Comparison of ENCODE assay signal across 14 cellular contexts in the genomic region with DNA sequence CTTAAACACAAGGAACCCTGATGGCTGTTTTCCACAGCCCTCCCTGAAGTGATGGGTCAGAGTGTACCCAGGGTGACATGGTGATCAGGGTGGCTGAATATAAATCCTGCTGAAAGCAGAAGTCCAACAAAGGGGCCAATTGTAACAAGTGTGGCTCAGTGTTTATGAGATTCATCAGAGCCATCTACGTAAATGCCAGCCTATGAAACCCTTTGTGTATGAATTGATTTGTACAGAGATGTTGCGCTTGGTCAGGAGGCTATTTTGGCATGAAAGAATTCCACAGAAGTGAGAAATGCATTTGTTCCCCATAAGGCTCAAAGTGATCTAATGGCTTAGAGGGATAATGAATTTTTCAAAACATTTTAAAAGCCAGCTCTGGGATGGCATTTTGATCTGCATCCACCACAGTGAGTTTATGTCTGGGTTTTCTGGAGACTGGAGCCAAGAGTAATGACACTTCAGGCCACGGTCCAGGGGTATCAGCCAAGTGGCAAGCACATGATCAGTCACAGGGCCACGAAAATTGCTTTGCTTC. TPM values are rescaled to one million over a fixed set of nuclear protein-coding genes. Genes with fewer than 3 reads are reported as not detected.
DNase-seq lines count a peak whose midpoint lies in the region; ATAC-seq and TF ChIP-seq lines count a peak whose summit lies in the region.
"Had no signal": no experiment of that assay in that cellular context is flagged by ENCODE, and none has a peak within 500 bp of the region (broad histone marks: within the 10 kb centered on the region; RNA-seq: fewer than 3 reads in every experiment).

No MANE protein-coding gene starts in this region.

- POLR2A ChIA-PET in CD8-positive, alpha-beta T cell (lab: Charles Lee), result no interaction called here

- H3K4me3 ChIP-seq in CD8-positive, alpha-beta T cell (ENCODE audit: low read depth, low read length), result no peak overlapping the region
- H3K4me3 ChIP-seq in right lobe of liver, result no peak overlapping the region

- no peak for TF ChIP-seq CTCF in CD8-positive, alpha-beta T cell (IDR thresholded peaks at IDR 0.05)
- no peak for TF ChIP-seq CTCF in right lobe of liver (IDR thresholded peaks at IDR 0.05)

- H3K36me3 Mint-ChIP-seq in CD8-positive, alpha-beta T cell, result no peaks in the 10 kb centered on the region

- ATAC-seq in sciatic nerve (peak; percentile 56), right lobe of liver (no peak)
- ATAC-seq in CD8-positive, alpha-beta T cell, result no peak
- ATAC-seq: activated CD4-positive, alpha-beta T cell treated with anti-CD3 and anti-CD28 coated beads for 36 hours had no signal

- in situ Hi-C loops in KBM-7 (cut with MboI; ENCODE audit: low pct_unique_long_range_greater_than_20kb, low sequenced_read_pairs), result no loop called here

- 50% methylated on average over 3 of the region's 4 CpGs for WGBS in right lobe of liver (ENCODE audit: insufficient coverage, low coverage, low lambda C conversion rate, missing lambda C conversion rate)

- intact Hi-C loops in sciatic nerve (cut with DNase I), result no loop called here
- intact Hi-C loops in CD8-positive, alpha-beta T cell (cut with DNase I, micrococcal nuclease), result no loop called here
- intact Hi-C loops in right lobe of liver (cut with DNase I), result no loop called here

- no peaks in the 10 kb centered on the region for H3K4me1 Mint-ChIP-seq in CD8-positive, alpha-beta T cell (ENCODE audit: low read depth)
- H3K4me1 Mint-ChIP-seq: activated CD4-positive, alpha-beta T cell treated with anti-CD3 and anti-CD28 coated beads for 36 hours had no signal

- no peak overlapping the region for H3K27ac Mint-ChIP-seq in CD8-positive, alpha-beta T cell
- H3K27ac Mint-ChIP-seq: activated CD4-positive, alpha-beta T cell treated with anti-CD3 and anti-CD28 coated beads for 36 hours; dendritic cell treated with granulocyte-macrophage colony-stimulating factor and Interleukin-4, amounts not matched to agents 40 ng/mL and 50 ng/mL, for 4 days; T-helper 1 cell treated with Interleukin-12 subunit alpha and Interleukin-12 subunit beta and Interleukin-4 antibody, amounts not matched to agents 30 μg/mL and 1 μg/mL, for 36 hours had no signal

- H3K9me3 ChIP-seq in CD8-positive, alpha-beta T cell (ENCODE audit: low read length), result no peaks in the 10 kb centered on the region
- no peaks in the 10 kb centered on the region for H3K9me3 ChIP-seq in right lobe of liver

- H3K9me3 Mint-ChIP-seq in CD8-positive, alpha-beta T cell, result no peaks in the 10 kb centered on the region
- H3K9me3 Mint-ChIP-seq: dendritic cell treated with granulocyte-macrophage colony-stimulating factor and Interleukin-4, amounts not matched to agents 40 ng/mL and 50 ng/mL, for 4 days; T-helper 1 cell treated with Interleukin-12 subunit alpha and Interleukin-12 subunit beta and Interleukin-4 antibody, amounts not matched to agents 30 μg/mL and 1 μg/mL, for 36 hours had no signal

- H3K4me3 Mint-ChIP-seq in CD8-positive, alpha-beta T cell, result no peak overlapping the region
- H3K4me3 Mint-ChIP-seq: activated CD4-positive, alpha-beta T cell treated with anti-CD3 and anti-CD28 coated beads for 36 hours; dendritic cell treated with granulocyte-macrophage colony-stimulating factor and Interleukin-4, amounts not matched to agents 40 ng/mL and 50 ng/mL, for 4 days; T-helper 1 cell treated with Interleukin-12 subunit alpha and Interleukin-12 subunit beta and Interleukin-4 antibody, amounts not matched to agents 30 μg/mL and 1 μg/mL, for 36 hours had no signal

- no peak overlapping the region for H3K27ac ChIP-seq in CD8-positive, alpha-beta T cell (ENCODE audit: low read depth, low read length)
- no peak overlapping the region for H3K27ac ChIP-seq in right lobe of liver

- CTCF ChIA-PET in CD8-positive, alpha-beta T cell (lab: Charles Lee), result no interaction called here

- H3K36me3 ChIP-seq in CD8-positive, alpha-beta T cell (ENCODE audit: insufficient read depth, low read length), result no peaks in the 10 kb centered on the region
- no peaks in the 10 kb centered on the region for H3K36me3 ChIP-seq in right lobe of liver

- no peaks in the 10 kb centered on the region for H3K27me3 ChIP-seq in CD8-positive, alpha-beta T cell (ENCODE audit: insufficient read depth, low read length)
- H3K27me3 ChIP-seq in right lobe of liver, result no peaks in the 10 kb centered on the region

- H3K4me1 ChIP-seq in CD8-positive, alpha-beta T cell (ENCODE audit: insufficient read depth, low read length), result no peaks in the 10 kb centered on the region
- H3K4me1 ChIP-seq in right lobe of liver, result no peaks in the 10 kb centered on the region

- TF ChIP-seq POLR2A in right lobe of liver (IDR thresholded peaks at IDR 0.05), result no peak

- DNase-seq in AG08395 (ENCODE audit: low spot score) (peak; percentile 36), anterior cingulate cortex (lab: John Stamatoyannopoulos, UW) (peak in 47 of 58 donors; percentile 11 to 91 (median 51)), inferior parietal cortex (ENCODE audit: extremely low spot score) (peak; percentile 84), sciatic nerve (ENCODE audit: low spot score) (no peak), KBM-7 (no peak), DMS53 treated with DMSO at 0.1 percent for 48 hours (lab: John Stamatoyannopoulos, UW; ENCODE audit: unreplicated experiment) (no peak), right lobe of liver (no peak)
- no peak for DNase-seq in CD8-positive, alpha-beta T cell
- DNase-seq: activated CD4-positive, alpha-beta T cell treated with anti-CD3 and anti-CD28 coated beads for 36 hours; GOT3; NCI-H2081; NCI-H774 had no signal

- peaks cover 15% of the 10 kb centered on the region for H3K27me3 Mint-ChIP-seq in CD8-positive, alpha-beta T cell (ENCODE audit: low read depth)

RNA-seq across cellular contexts. Expression of gene PRUNE2, which starts 12.4 kb away (rescaled TPM):
- total RNA-seq in sciatic nerve (55.3 TPM), right lobe of liver (1 to 10 TPM; 1.4 to 3.3 (median 2.1) TPM)
- not detected for total RNA-seq in CD8-positive, alpha-beta T cell

Comparison
In these comparisons a context has a peak if more than half of its experiments do, and no peak if none do; other contexts are left out.
1. DNase-seq: peak in AG08395 (single experiment), anterior cingulate cortex (47 of 58) and inferior parietal cortex (single experiment); none in sciatic nerve (single experiment), CD8-positive, alpha-beta T cell (0 of 7), KBM-7 (single experiment), DMS53 treated with DMSO at 0.1 percent for 48 hours (single experiment) and right lobe of liver (0 of 3).
2. RNA of gene PRUNE2, which starts 12.4 kb away (total RNA-seq): 55.3 TPM in sciatic nerve (single experiment); 1.4 to 3.3 TPM in right lobe of liver and not detected in CD8-positive, alpha-beta T cell; every median in the first group is over 10 times any median in the second.